Comparison of ENCODE assay signal across 24 cellular contexts in genomic region chr3:55909373-55909772, GRCh38.
DNase-seq lines count a peak whose midpoint lies in the region; ATAC-seq and TF ChIP-seq lines count a peak whose summit lies in the region.
"Had no signal": no experiment of that assay in that cellular context is flagged by ENCODE, and none has a peak within 500 bp of the region (broad histone marks: within the 10 kb centered on the region; RNA-seq: fewer than 3 reads in every experiment).

No MANE protein-coding gene starts in this region.

- peak; percentile 57 for DNase-seq in islet precursor cell
- DNase-seq in mesothelial cell of epicardium (ENCODE audit: low spot score in 2 of 2, unreplicated experiment in 2 of 2) = no peak
- peak; percentile 71 for DNase-seq in osteoblast (ENCODE audit: insufficient read length, low spot score, missing footprints)
- DNase-seq in GM23338 (ENCODE audit: low spot score) = no peak
- DNase-seq in activated naive CD4-positive, alpha-beta T cell treated with Interleukin-2 at 50 U/mL for 16 hours = no peak
- no peak for DNase-seq in GM20000 (ENCODE audit: low spot score)
- DNase-seq: 8988T; ACHN; BE2C; C1 segment of cervical spinal cord; CD4-positive, alpha-beta memory T cell; CD4-positive, CD25-positive, alpha-beta regulatory T cell; CD8-positive, alpha-beta memory T cell; COR-L47; DMS 273 treated with DMSO at 0.1 percent for 48 hours; DMS153; DMS53; DMS79; DND-41; EL; GDM1 had no signal

- no peaks in the 10 kb centered on the region for H4K20me1 ChIP-seq in osteoblast (ENCODE audit: insufficient read depth, low read length)
- no peaks in the 10 kb centered on the region for H4K20me1 ChIP-seq in GM23338 (replicated peaks; ENCODE audit: insufficient read depth)
- H4K20me1 ChIP-seq: BLaER1 had no signal

- H3K4me3 Mint-ChIP-seq in mesothelial cell of epicardium = no peak overlapping the region
- H3K4me3 Mint-ChIP-seq in GM23338 = no peak overlapping the region
- H3K4me3 Mint-ChIP-seq: CD14-positive monocyte; CD4-positive, alpha-beta memory T cell; CD4-positive, CD25-positive, alpha-beta regulatory T cell; CD8-positive, alpha-beta memory T cell had no signal

- H3K27ac ChIP-seq in osteoblast (ENCODE audit: low read depth, low read length) (no peak overlapping the region), GM23338 (ENCODE audit: low read depth) (no peak overlapping the region)
- H3K27ac ChIP-seq: BLaER1 had no signal

- no peak for ATAC-seq in GM23338
- ATAC-seq: GM12878 had no signal

- no peak overlapping the region for H3K4me2 ChIP-seq in osteoblast (ENCODE audit: insufficient read depth, low read length)
- no peak overlapping the region for H3K4me2 ChIP-seq in GM23338
- H3K4me2 ChIP-seq: BLaER1 had no signal

- H3K9me3 ChIP-seq in osteoblast (ENCODE audit: low read depth, low read length) = no peaks in the 10 kb centered on the region
- H3K9me3 ChIP-seq: BE2C, BLaER1 had no signal

- H2AFZ ChIP-seq in osteoblast (ENCODE audit: low read length) (no peak overlapping the region), GM23338 (no peak overlapping the region)

- peak overlapping the region; percentile 30 for H3K27ac Mint-ChIP-seq in mesothelial cell of epicardium
- no peak overlapping the region for H3K27ac Mint-ChIP-seq in GM23338
- H3K27ac Mint-ChIP-seq: CD4-positive, alpha-beta memory T cell; CD8-positive, alpha-beta memory T cell had no signal

- H3K4me1 Mint-ChIP-seq in mesothelial cell of epicardium (peaks cover 22% of the 10 kb centered on the region), GM23338 (no peaks in the 10 kb centered on the region; the same call in 2 of the 3 replicates)
- H3K4me1 Mint-ChIP-seq: CD14-positive monocyte; CD4-positive, alpha-beta memory T cell; CD4-positive, CD25-positive, alpha-beta regulatory T cell; CD8-positive, alpha-beta memory T cell had no signal

- no peaks in the 10 kb centered on the region for H3K9me3 Mint-ChIP-seq in mesothelial cell of epicardium
- no peaks in the 10 kb centered on the region for H3K9me3 Mint-ChIP-seq in GM23338

- H3F3A ChIP-seq in GM23338 (replicated peaks; ENCODE audit: low read depth) = no peaks in the 10 kb centered on the region

- H3K9me2 ChIP-seq in GM23338 (ENCODE audit: insufficient read depth) = no peaks in the 10 kb centered on the region

- H3K27me3 ChIP-seq in osteoblast (ENCODE audit: insufficient read depth, low read length) = peaks cover 3% of the 10 kb centered on the region
- no peaks in the 10 kb centered on the region for H3K27me3 ChIP-seq in GM23338 (ENCODE audit: insufficient read depth)
- H3K27me3 ChIP-seq: BE2C, BLaER1 had no signal

- no peaks in the 10 kb centered on the region for H3K36me3 ChIP-seq in osteoblast (ENCODE audit: insufficient read depth, low read length)
- H3K36me3 ChIP-seq in GM23338 (ENCODE audit: insufficient read depth) = no peaks in the 10 kb centered on the region
- H3K36me3 ChIP-seq: BE2C, BLaER1 had no signal

- no peaks in the 10 kb centered on the region for H3K79me2 ChIP-seq in osteoblast (ENCODE audit: insufficient read depth, low read length)
- no peaks in the 10 kb centered on the region for H3K79me2 ChIP-seq in GM23338 (replicated peaks; ENCODE audit: insufficient read depth)

- no peak for TF ChIP-seq CTCF in mesothelial cell of epicardium (IDR thresholded peaks at IDR 0.05; ENCODE audit: unreplicated experiment)
- no peak for TF ChIP-seq CTCF in osteoblast (IDR thresholded peaks at IDR 0.05; ENCODE audit: extremely low read depth, low read depth, low read length)
- TF ChIP-seq CTCF in GM23338 (conservative IDR thresholded peaks at IDR 0.05; ENCODE audit: low read depth in 2 of 2) = no peak
- TF ChIP-seq CTCF in GM20000 (IDR thresholded peaks at IDR 0.05; ENCODE audit: extremely low read depth, missing control alignments) = no peak

- no peaks in the 10 kb centered on the region for H3K4me1 ChIP-seq in osteoblast (ENCODE audit: insufficient read depth, low read length)
- H3K4me1 ChIP-seq in GM23338 (ENCODE audit: insufficient read depth) = no peaks in the 10 kb centered on the region
- H3K4me1 ChIP-seq: BE2C, BLaER1 had no signal

- H3K27me3 Mint-ChIP-seq in mesothelial cell of epicardium (ENCODE audit: low read depth) (peaks cover 5% of the 10 kb centered on the region), GM23338 (ENCODE audit: insufficient read depth, low read depth, poor library complexity) (peaks cover 5% of the 10 kb centered on the region)
- H3K27me3 Mint-ChIP-seq: CD4-positive, alpha-beta memory T cell; CD4-positive, CD25-positive, alpha-beta regulatory T cell; CD8-positive, alpha-beta memory T cell had no signal

- H3K4me3 ChIP-seq in osteoblast (ENCODE audit: insufficient read depth, low read length) = no peak overlapping the region
- H3K4me3 ChIP-seq in GM23338 = no peak overlapping the region
- H3K4me3 ChIP-seq: BLaER1, GM12878 had no signal

- no peaks in the 10 kb centered on the region for H3K36me3 Mint-ChIP-seq in mesothelial cell of epicardium
- no peaks in the 10 kb centered on the region for H3K36me3 Mint-ChIP-seq in GM23338 (ENCODE audit: low read depth)
- H3K36me3 Mint-ChIP-seq: CD14-positive monocyte; CD4-positive, alpha-beta memory T cell; CD4-positive, CD25-positive, alpha-beta regulatory T cell; CD8-positive, alpha-beta memory T cell had no signal

TF ChIP-seq in GM23338, 12 proteins besides CTCF, POLR2A, EP300 and RAD21 (continues in another document):
- TF ChIP-seq ETS1 (IDR thresholded peaks at IDR 0.05) = no peak
- TF ChIP-seq JUNB (IDR thresholded peaks at IDR 0.05; ENCODE audit: unreplicated experiment) = no peak
- no peak for TF ChIP-seq ZNF114 (CRISPR knock-in tag; IDR thresholded peaks at IDR 0.05)
- no peak for TF ChIP-seq REST (IDR thresholded peaks at IDR 0.05; ENCODE audit: unreplicated experiment)
- no peak for TF ChIP-seq CREB1 (CRISPR knock-in tag; IDR thresholded peaks at IDR 0.05; ENCODE audit: low read depth)

Comparison
In these comparisons a context has a peak if more than half of its experiments do, and no peak if none do; other contexts are left out.
1. DNase-seq: peak in islet precursor cell (single experiment) and osteoblast (single experiment); none in mesothelial cell of epicardium (0 of 2), GM23338 (single experiment), activated naive CD4-positive, alpha-beta T cell treated with Interleukin-2 at 50 U/mL for 16 hours (single experiment) and GM20000 (single experiment).